Comparison of ENCODE assay signal across 28 cellular contexts in the genomic region with DNA sequence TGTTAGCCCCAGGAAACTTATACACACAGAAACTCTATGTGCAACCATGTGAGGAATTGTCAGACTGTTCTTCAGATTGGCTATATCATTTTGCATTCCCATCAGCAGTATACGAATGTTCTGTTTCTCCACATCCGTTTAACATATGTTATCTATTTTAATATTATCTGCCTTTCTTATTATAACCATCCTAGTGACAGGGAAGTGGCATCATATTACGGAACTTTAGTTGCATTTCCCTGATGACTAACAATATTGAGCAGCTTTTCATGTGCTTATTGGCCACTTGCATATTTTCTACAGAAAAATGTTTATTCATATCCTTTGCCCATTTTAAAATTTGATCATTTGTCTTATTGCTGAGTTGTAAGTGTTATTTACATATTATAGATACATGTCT.
"Had no signal": no experiment of that assay in that cellular context is flagged by ENCODE, and none has a peak within 500 bp of the region (broad histone marks: within the 10 kb centered on the region; RNA-seq: fewer than 3 reads in every experiment).

No MANE protein-coding gene starts in this region.

- ATAC-seq: activated CD8-positive, alpha-beta T cell treated with anti-CD3 and anti-CD28 coated beads, Interleukin-2, amount 10 ng/mL, durations not matched to agents 7 days and 5 days; activated naive CD4-positive, alpha-beta T cell treated with anti-CD3 and anti-CD28 coated beads, Interleukin-2, amount 50 U/mL, for 72 hours; effector memory CD8-positive, alpha-beta T cell; esophagus mucosa; foreskin keratinocyte; left lobe of liver; naive thymus-derived CD8-positive, alpha-beta T cell; sciatic nerve; stimulated activated naive B cell treated with anti-CD40 and anti-IgM and Interleukin-4, amounts not matched to agents 10 μg/mL and 1 μg/mL and 100 μg/mL, for 72 hours; T-helper 17 cell had no signal

- H3K36me3 ChIP-seq: adrenal gland, ascending aorta, brain microvascular endothelial cell, neural progenitor cell, transverse colon, uterus had no signal

- H3K4me2 ChIP-seq: neural progenitor cell, smooth muscle cell had no signal

- H3K4me3 ChIP-seq: adrenal gland, ascending aorta, dorsolateral prefrontal cortex, lung, neural progenitor cell, smooth muscle cell, transverse colon, uterus had no signal

- H3K27me3 ChIP-seq: adrenal gland, ascending aorta, brain microvascular endothelial cell, dorsolateral prefrontal cortex, foreskin keratinocyte, neural progenitor cell, transverse colon, uterus had no signal

- H3K9me3 ChIP-seq: adrenal gland, ascending aorta, transverse colon, uterus had no signal

- H3K9ac ChIP-seq: neural progenitor cell had no signal

- H3K4me1 ChIP-seq: adrenal gland, ascending aorta, foreskin keratinocyte, neural progenitor cell, transverse colon, uterus had no signal

- H2AFZ ChIP-seq: neural progenitor cell had no signal

- DNase-seq: activated CD4-positive, alpha-beta T cell treated with anti-CD3 and anti-CD28 coated beads for 1 hour; activated CD4-positive, alpha-beta T cell treated with anti-CD3 and anti-CD28 coated beads, Interleukin-2, amount 50 U/mL, for 1 hour; activated CD8-positive, alpha-beta T cell treated with anti-CD3 and anti-CD28 coated beads, Interleukin-2, amount 10 ng/mL, durations not matched to agents 7 days and 5 days; activated gamma-delta T cell treated with Interleukin-2 at 50 U/mL for 16 hours; activated T-cell treated with anti-CD3 and anti-CD28 coated beads, Interleukin-2, amount 50 U/mL, for 1 hour; adrenal gland; brain microvascular endothelial cell; caudate nucleus; dorsolateral prefrontal cortex; effector memory CD8-positive, alpha-beta T cell; foreskin keratinocyte; kidney; naive thymus-derived CD8-positive, alpha-beta T cell; stimulated activated CD4-positive, alpha-beta T cell treated with anti-CD3 and anti-CD28 coated beads, Interleukin-2, amount 100 ng/mL, for 48 hours; stimulated activated CD8-positive, alpha-beta memory T cell treated with anti-CD3 and anti-CD28 coated beads, Interleukin-4, amount 100 ng/mL, for 48 hours; stimulated activated naive B cell treated with anti-CD40 and anti-IgM and Interleukin-4, amounts not matched to agents 10 μg/mL and 1 μg/mL and 100 μg/mL, for 72 hours; T-helper 17 cell; transverse colon; uterus had no signal

- H3K27ac ChIP-seq: adrenal gland, ascending aorta, brain microvascular endothelial cell, dorsolateral prefrontal cortex, foreskin keratinocyte, neural progenitor cell, transverse colon, uterus, VCaP had no signal
